15 cellular contexts compared by ENCODE assay signal in genomic region chr17:12409082-12409481, GRCh38.
DNase-seq lines count a peak whose midpoint lies in the region; ATAC-seq and TF ChIP-seq lines count a peak whose summit lies in the region.
"Had no signal": no experiment of that assay in that cellular context is flagged by ENCODE, and none has a peak within 500 bp of the region (broad histone marks: within the 10 kb centered on the region; RNA-seq: fewer than 3 reads in every experiment).

No MANE protein-coding gene starts in this region.

- H4K8ac ChIP-seq in IMR-90 (ENCODE audit: low read depth in 2 of 2, low read length in 2 of 2): no peak overlapping the region

- TF ChIP-seq POLR2A in IMR-90 (IDR thresholded peaks at IDR 0.05; ENCODE audit: low read depth, low read length) (no peak), esophagus muscularis mucosa (IDR thresholded peaks at IDR 0.05; ENCODE audit: low read depth) (no peak)

- no peak overlapping the region for H3K23ac ChIP-seq in IMR-90 (ENCODE audit: low read depth, low read length)

- H3K9me3 ChIP-seq in IMR-90 (ENCODE audit: control insufficient read depth, insufficient read depth, low read length) (no peaks in the 10 kb centered on the region), esophagus muscularis mucosa (no peaks in the 10 kb centered on the region), mesodermal cell (ENCODE audit: control insufficient read depth, low read length) (no peaks in the 10 kb centered on the region), stomach smooth muscle (ENCODE audit: control insufficient read depth in 2 of 2, low read length in 2 of 2) (no peaks in the 10 kb centered on the region), colonic mucosa (no peaks in the 10 kb centered on the region)
- H3K9me3 ChIP-seq: BE2C, Caco-2, HAP-1 had no signal

- H3K79me1 ChIP-seq in IMR-90 (ENCODE audit: low read depth in 1 of 2, low read length in 2 of 2): 0 out of 4 replicates have a peak, but pooled peaks cover 0 to 3% of the 10 kb centered on the region in 2 experiments

- H2BK5ac ChIP-seq in IMR-90 (ENCODE audit: low read depth, low read length, poor library complexity, severe bottlenecking): no peak overlapping the region

- H3K27ac ChIP-seq in IMR-90 (ENCODE audit: insufficient read depth, low read length) (no peak overlapping the region), esophagus muscularis mucosa (replicated peaks in 1 of 4) (peak overlapping the region; percentile 69 to 79 (median 74)), mesodermal cell (ENCODE audit: low read depth, low read length, severe bottlenecking) (peak overlapping the region; percentile 45), stomach smooth muscle (ENCODE audit: low read length) (peak overlapping the region; percentile 19), colonic mucosa (no peak overlapping the region)
- H3K27ac ChIP-seq: GM23248 had no signal

- CTCF ChIA-PET in IMR-90 (lab: Yijun Ruan, JAX): interaction anchor here (0.6 kb wide), 1 partner anchor 120 kb away, joined by 3 read pairs; no protein-coding TSS in a partner anchor

- TF ChIP-seq CTCF in IMR-90 (conservative IDR thresholded peaks at IDR 0.05; ENCODE audit: low read depth, low read length) (no peak), esophagus muscularis mucosa (IDR thresholded peaks at IDR 0.05) (no peak), colonic mucosa (IDR thresholded peaks at IDR 0.05) (no peak), nephron progenitor cell (IDR thresholded peaks at IDR 0.05) (no peak)

- no peak overlapping the region for H3K14ac ChIP-seq in IMR-90 (replicated peaks; ENCODE audit: low read depth, low read length)

- H3K4me3 ChIP-seq in IMR-90 (ENCODE audit: insufficient read depth, low read depth, low read length) (no peak overlapping the region), esophagus muscularis mucosa (no peak overlapping the region), mesodermal cell (ENCODE audit: extremely low read depth, insufficient read depth, low read length, poor library complexity, severe bottlenecking) (no peak overlapping the region), stomach smooth muscle (ENCODE audit: low read length in 2 of 2) (no peak overlapping the region), colonic mucosa (no peak overlapping the region)
- H3K4me3 ChIP-seq: GM23248, HAP-1 had no signal

- dilution Hi-C loops in IMR-90 (cut with HindIII; ENCODE audit: low sequenced_read_pairs, unreplicated experiment): no loop called here

- H4K5ac ChIP-seq in IMR-90 (ENCODE audit: low read depth, low read length): no peak overlapping the region

- no peak overlapping the region for H3K4me3 Mint-ChIP-seq in nephron progenitor cell
- H3K4me3 Mint-ChIP-seq: CD4-positive, CD25-positive, alpha-beta regulatory T cell; CD8-positive, alpha-beta memory T cell had no signal

- no peak overlapping the region; the same call in 1 of the 2 replicates for H2AK5ac ChIP-seq in IMR-90 (ENCODE audit: low read depth, low read length)

- no peak for TF ChIP-seq RAD21 in IMR-90 (IDR thresholded peaks at IDR 0.05; ENCODE audit: low read length)

- H2AK9ac ChIP-seq in IMR-90 (replicated peaks; ENCODE audit: low read depth, low read length, poor library complexity): no peak overlapping the region

- intact Hi-C loops in IMR-90 (cut with micrococcal nuclease): no loop called here
- intact Hi-C loops in esophagus muscularis mucosa (cut with DNase I): no loop called here
- intact Hi-C loops in colonic mucosa (cut with DNase I): no loop called here

- H3K9me1 ChIP-seq in IMR-90 (ENCODE audit: insufficient read depth, low read length): peaks cover 11% of the 10 kb centered on the region

- H2BK20ac ChIP-seq in IMR-90 (ENCODE audit: low read depth, low read length): no peak overlapping the region

- H4K20me1 ChIP-seq in IMR-90 (ENCODE audit: insufficient read depth, low read length): no peaks in the 10 kb centered on the region

- no TSS peak for BruUV-seq in IMR-90 (replicated peaks; lab: Mats Ljungman, UMichigan)

- H3K9ac ChIP-seq in IMR-90 (ENCODE audit: low read depth, low read length) (no peak overlapping the region), stomach smooth muscle (ENCODE audit: low read length in 2 of 2) (no peak overlapping the region), colonic mucosa (ENCODE audit: low read depth in 2 of 2, low read length in 2 of 2) (no peak overlapping the region)
- H3K9ac ChIP-seq: GM23248 had no signal

- H2BK15ac ChIP-seq in IMR-90 (ENCODE audit: low read depth, low read length): no peak overlapping the region

- peaks cover 6% of the 10 kb centered on the region for H3K4me1 ChIP-seq in IMR-90 (ENCODE audit: control insufficient read depth, insufficient read depth, low read length)
- peaks cover 3 to 38% (median 31%) of the 10 kb centered on the region in 4 donors for H3K4me1 ChIP-seq in esophagus muscularis mucosa
- H3K4me1 ChIP-seq in mesodermal cell (ENCODE audit: control insufficient read depth, insufficient read depth, low read length, poor library complexity, severe bottlenecking): peaks cover 18% of the 10 kb centered on the region
- peaks cover 27% of the 10 kb centered on the region for H3K4me1 ChIP-seq in stomach smooth muscle (ENCODE audit: control insufficient read depth, insufficient read depth, low read length)
- no peaks in the 10 kb centered on the region for H3K4me1 ChIP-seq in colonic mucosa
- H3K4me1 ChIP-seq: BE2C, Caco-2, HAP-1 had no signal

- H3K36me3 Mint-ChIP-seq in nephron progenitor cell (ENCODE audit: low read depth): no peaks in the 10 kb centered on the region
- H3K36me3 Mint-ChIP-seq: CD4-positive, CD25-positive, alpha-beta regulatory T cell; CD8-positive, alpha-beta memory T cell had no signal

- no peak overlapping the region for H3K27ac Mint-ChIP-seq in nephron progenitor cell
- H3K27ac Mint-ChIP-seq: CD4-positive, CD25-positive, alpha-beta regulatory T cell; CD8-positive, alpha-beta memory T cell had no signal

- H3K18ac ChIP-seq in IMR-90 (ENCODE audit: low read depth, low read length): no peak overlapping the region

- H3K27me3 ChIP-seq in IMR-90 (ENCODE audit: control insufficient read depth, insufficient read depth, low read length): no peaks in the 10 kb centered on the region
- no peaks in the 10 kb centered on the region for H3K27me3 ChIP-seq in esophagus muscularis mucosa
- H3K27me3 ChIP-seq in stomach smooth muscle (ENCODE audit: control insufficient read depth in 1 of 2, insufficient read depth in 2 of 2, low read length in 2 of 2): no peaks in the 10 kb centered on the region
- H3K27me3 ChIP-seq in colonic mucosa: no peaks in the 10 kb centered on the region
- H3K27me3 ChIP-seq: BE2C had no signal

- H3K27me3 Mint-ChIP-seq in nephron progenitor cell (ENCODE audit: low read depth, poor library complexity): peaks cover 22% of the 10 kb centered on the region
- H3K27me3 Mint-ChIP-seq: CD4-positive, CD25-positive, alpha-beta regulatory T cell; CD8-positive, alpha-beta memory T cell had no signal

- no peak overlapping the region for H3K56ac ChIP-seq in IMR-90 (ENCODE audit: extremely low read depth, insufficient read depth, low read length)

- H2BK120ac ChIP-seq in IMR-90 (ENCODE audit: low read depth, low read length): no peak overlapping the region

- H3K4me1 Mint-ChIP-seq in nephron progenitor cell: peaks cover 29% of the 10 kb centered on the region
- H3K4me1 Mint-ChIP-seq: CD4-positive, CD25-positive, alpha-beta regulatory T cell; CD8-positive, alpha-beta memory T cell had no signal

- no peak for TF ChIP-seq EP300 in esophagus muscularis mucosa (IDR thresholded peaks at IDR 0.05)

- no CpG with 5 or more reads among the region's 3 CpGs for WGBS in IMR-90 (ENCODE audit: extremely low coverage in 2 of 2, insufficient read length in 1 of 2), 2 experiments
- WGBS in esophagus muscularis mucosa: 92% methylated on average over 3 of the region's 3 CpGs
- WGBS in mesodermal cell (ENCODE audit: insufficient coverage in 2 of 2), 2 experiments: 92 to 93% methylated on average over 2 to 3 of the region's 3 CpGs

- no peak overlapping the region for H4K91ac ChIP-seq in IMR-90 (ENCODE audit: insufficient read depth, low read depth, low read length)

- no peak for ATAC-seq in IMR-90 (ENCODE audit: low read depth)

- H3K4me2 ChIP-seq in IMR-90 (ENCODE audit: low read depth, low read length): no peak overlapping the region

- POLR2A ChIA-PET in IMR-90 (lab: Charles Lee; ENCODE audit: unreplicated experiment): no interaction called here

- H3K36me3 ChIP-seq in IMR-90 (ENCODE audit: control insufficient read depth, insufficient read depth, low read length) (no peaks in the 10 kb centered on the region), esophagus muscularis mucosa (no peaks in the 10 kb centered on the region), mesodermal cell (ENCODE audit: control insufficient read depth, insufficient read depth, low read length) (no peaks in the 10 kb centered on the region), stomach smooth muscle (ENCODE audit: control insufficient read depth in 2 of 2, insufficient read depth in 2 of 2, low read length in 2 of 2) (no peaks in the 10 kb centered on the region), colonic mucosa (no peaks in the 10 kb centered on the region)
- H3K36me3 ChIP-seq: BE2C, HAP-1 had no signal

- 0 out of 2 replicates have a peak overlapping the region, but pooled peaks have one; percentile 15 for H3K4ac ChIP-seq in IMR-90 (ENCODE audit: low read depth, low read length)

- in situ Hi-C loops in IMR-90 (cut with MboI; ENCODE audit: low sequenced_read_pairs): no loop called here

- no peak for DNase-seq in IMR-90
- DNase-seq in esophagus muscularis mucosa (ENCODE audit: extremely low spot score): no peak
- DNase-seq in NAMALWA (ENCODE audit: low spot score): no peak
- no peak for DNase-seq in colonic mucosa
- no peak for DNase-seq in nephron progenitor cell
- DNase-seq: BE2C; C1 segment of cervical spinal cord; Caco-2; CD4-positive, CD25-positive, alpha-beta regulatory T cell; CD8-positive, alpha-beta memory T cell; GDM1; GM23248 had no signal

- no peak overlapping the region for H2AFZ ChIP-seq in IMR-90 (replicated peaks; ENCODE audit: low read length, poor library complexity)
- H2AFZ ChIP-seq: GM23248 had no signal

- H3K9me3 Mint-ChIP-seq in nephron progenitor cell: no peaks in the 10 kb centered on the region

TF ChIP-seq in IMR-90, 13 proteins besides CTCF, POLR2A, EP300 and RAD21 (continues in another document):
- no peak for TF ChIP-seq CHD1 (IDR thresholded peaks at IDR 0.05; ENCODE audit: low read depth, low read length)
- no peak for TF ChIP-seq SMC3 (IDR thresholded peaks at IDR 0.05; ENCODE audit: low read depth, low read length)
- TF ChIP-seq FOS (IDR thresholded peaks at IDR 0.05; ENCODE audit: low read depth, low read length): no peak
- no peak for TF ChIP-seq RCOR1 (IDR thresholded peaks at IDR 0.05; ENCODE audit: insufficient replicate concordance, low read length)

Comparison
In these comparisons a context has a peak if more than half of its experiments do, and no peak if none do; other contexts are left out.
1. H3K27ac ChIP-seq: peak in esophagus muscularis mucosa (4 of 4), mesodermal cell (single experiment) and stomach smooth muscle (single experiment); none in IMR-90 (single experiment) and colonic mucosa (single experiment).